ENCODE assay signal across 12 cellular contexts in the genomic region with DNA sequence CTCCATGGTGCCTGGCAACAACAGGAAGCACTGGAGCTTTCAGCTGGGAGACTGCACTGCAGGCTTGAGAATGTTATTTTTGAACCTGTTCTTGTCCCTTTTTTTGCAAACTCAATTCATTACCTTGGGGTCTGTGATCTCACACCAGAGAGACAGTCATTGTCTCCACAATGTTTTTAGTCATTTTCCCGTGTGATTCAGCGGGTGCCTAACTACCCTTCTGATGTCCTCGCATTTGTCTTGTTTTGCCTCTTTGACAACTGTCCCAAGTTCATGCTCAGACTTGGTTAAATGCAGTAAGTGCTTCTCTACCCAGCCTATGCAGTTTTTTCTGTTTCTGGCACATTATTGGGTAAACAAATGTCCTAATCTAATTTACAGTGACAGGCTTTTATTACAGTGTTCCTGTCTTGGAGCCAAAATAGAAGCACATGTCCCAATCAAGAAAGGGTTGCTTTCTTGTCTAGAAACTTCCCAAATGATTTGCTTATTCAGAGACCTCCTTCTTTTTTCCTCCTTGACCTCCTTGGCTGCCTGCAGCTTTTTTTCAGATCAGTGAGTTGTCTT.
DNase-seq lines count a peak whose midpoint lies in the region; FAIRE-seq and TF ChIP-seq lines count a peak whose summit lies in the region.
"Had no signal": no experiment of that assay in that cellular context is flagged by ENCODE, and none has a peak within 500 bp of the region (broad histone marks: within the 10 kb centered on the region; RNA-seq: fewer than 3 reads in every experiment).

No MANE protein-coding gene starts in this region.

- DNase-seq in H54 (ENCODE audit: insufficient read length, low spot score) (peak; percentile 2), SJSA1 (ENCODE audit: low read depth in 1 of 2, low spot score in 2 of 2) (peak in 1 of 2 experiments; percentile 13), fibroblast of the aortic adventitia (ENCODE audit: low read depth) (peak; percentile 1), pons (ENCODE audit: low spot score) (peak; percentile 50), mesenteric fat pad (ENCODE audit: low spot score) (no peak), cardiac septum (ENCODE audit: low spot score) (no peak), T1000 (lab: John Stamatoyannopoulos, UW) (no peak)
- DNase-seq: activated CD4-positive, CD25-positive, alpha-beta regulatory T cell; Karpas-422; NCI-H2029 treated with DMSO at 0.1 percent for 48 hours; stomach had no signal

- no peaks in the 10 kb centered on the region for H3K27me3 ChIP-seq in SJSA1 (replicated peaks)
- H3K27me3 ChIP-seq: stomach had no signal

- no peak for FAIRE-seq in H54 (lab: Jason Lieb, UNC)

- H3K4me1 ChIP-seq in SJSA1 (replicated peaks), result peaks cover 20% of the 10 kb centered on the region
- H3K4me1 ChIP-seq: stomach had no signal

- H3K9me3 ChIP-seq in SJSA1 (replicated peaks), result no peaks in the 10 kb centered on the region

- intact Hi-C loops in cardiac septum (cut with DNase I), result no loop called here

- H3K4me3 ChIP-seq in SJSA1 (no peak overlapping the region), fibroblast of the aortic adventitia (ENCODE audit: low read depth, low read length) (no peak overlapping the region)
- H3K4me3 ChIP-seq: stomach had no signal

- no peak for TF ChIP-seq CTCF in fibroblast of the aortic adventitia (IDR thresholded peaks at IDR 0.05; ENCODE audit: insufficient read depth, low read length)

- H3K36me3 ChIP-seq in SJSA1, result no peaks in the 10 kb centered on the region
- H3K36me3 ChIP-seq: stomach had no signal

- H3K27ac ChIP-seq in SJSA1, result peak overlapping the region; percentile 68
- H3K27ac ChIP-seq: C4-2B, stomach had no signal

- TF ChIP-seq POLR2A in H54 (IDR thresholded peaks at IDR 0.05; ENCODE audit: low read depth, low read length), result no peak

Comparison
In these comparisons a context has a peak if more than half of its experiments do, and no peak if none do; other contexts are left out.
1. DNase-seq: peak in H54 (single experiment), fibroblast of the aortic adventitia (single experiment) and pons (single experiment); none in mesenteric fat pad (single experiment), cardiac septum (single experiment) and T1000 (single experiment).